ENCODE assay signal across 16 cellular contexts in genomic region chr12:116483959-116484699, GRCh38.
DNase-seq lines count a peak whose midpoint lies in the region; ATAC-seq and TF ChIP-seq lines count a peak whose summit lies in the region.
"Had no signal": no experiment of that assay in that cellular context is flagged by ENCODE, and none has a peak within 500 bp of the region (broad histone marks: within the 10 kb centered on the region; RNA-seq: fewer than 3 reads in every experiment).

No MANE protein-coding gene starts in this region.

- intact Hi-C loops in Right ventricle myocardium superior (cut with DNase I) = no loop called here
- intact Hi-C loops in left cardiac atrium (cut with DNase I) = no loop called here
- intact Hi-C loops in uterus (cut with DNase I; ENCODE audit: low total_unique reads) = no loop called here

- DNase-seq in Right ventricle myocardium superior = peak; percentile 54
- no peak for DNase-seq in left cardiac atrium
- DNase-seq in left kidney (ENCODE audit: low read depth, low spot score) = peak; percentile 55
- peak; percentile 57 to 68 for DNase-seq in uterus
- no peak for DNase-seq in NCI-H1092 (lab: John Stamatoyannopoulos, UW)
- DNase-seq in NCI-H2081 (lab: John Stamatoyannopoulos, UW) = no peak
- DNase-seq: CD4-positive, alpha-beta memory T cell; DND-41; GDM1; MV-4-11; NCI-H1436 treated with DMSO at 0.1 percent for 48 hours; NCI-H2081 treated with DMSO at 0.1 percent for 48 hours; NCI-H226; SHP77 had no signal

- H3K9me3 ChIP-seq in uterus = no peaks in the 10 kb centered on the region

- no peaks in the 10 kb centered on the region for H3K27me3 ChIP-seq in uterus

- ATAC-seq in Right ventricle myocardium superior (ENCODE audit: poor library complexity) (no peak), left cardiac atrium (no peak), SK-N-SH treated with all-trans-retinoic acid at 6 μM for 48 hours (peak; percentile 69)
- ATAC-seq: A549 had no signal

- no peaks in the 10 kb centered on the region for H3K4me1 ChIP-seq in uterus
- H3K4me1 ChIP-seq: A549 had no signal

- TF ChIP-seq CTCF in uterus (IDR thresholded peaks at IDR 0.05) = no peak

- peak overlapping the region; percentile 22 to 23 for H3K27ac ChIP-seq in uterus
- H3K27ac ChIP-seq: A549 had no signal

- H3K4me3 ChIP-seq in uterus = no peak overlapping the region
- H3K4me3 ChIP-seq: A549 had no signal

- H3K36me3 ChIP-seq in uterus = no peaks in the 10 kb centered on the region

- TF ChIP-seq POLR2A in uterus (IDR thresholded peaks at IDR 0.05) = no peak

TF ChIP-seq in SK-N-SH treated with all-trans-retinoic acid at 6 μM for 48 hours, 23 proteins besides CTCF, POLR2A, EP300 and RAD21:
- TF ChIP-seq ZNF8 (CRISPR knock-in tag; IDR thresholded peaks at IDR 0.05) (no peak), OSR1 (CRISPR knock-in tag; IDR thresholded peaks at IDR 0.05) (no peak), GLIS3 (CRISPR knock-in tag; IDR thresholded peaks at IDR 0.05) (no peak), BACH2 (CRISPR knock-in tag; IDR thresholded peaks at IDR 0.05; ENCODE audit: borderline replicate concordance) (no peak)
- TF ChIP-seq, protein P1, sequence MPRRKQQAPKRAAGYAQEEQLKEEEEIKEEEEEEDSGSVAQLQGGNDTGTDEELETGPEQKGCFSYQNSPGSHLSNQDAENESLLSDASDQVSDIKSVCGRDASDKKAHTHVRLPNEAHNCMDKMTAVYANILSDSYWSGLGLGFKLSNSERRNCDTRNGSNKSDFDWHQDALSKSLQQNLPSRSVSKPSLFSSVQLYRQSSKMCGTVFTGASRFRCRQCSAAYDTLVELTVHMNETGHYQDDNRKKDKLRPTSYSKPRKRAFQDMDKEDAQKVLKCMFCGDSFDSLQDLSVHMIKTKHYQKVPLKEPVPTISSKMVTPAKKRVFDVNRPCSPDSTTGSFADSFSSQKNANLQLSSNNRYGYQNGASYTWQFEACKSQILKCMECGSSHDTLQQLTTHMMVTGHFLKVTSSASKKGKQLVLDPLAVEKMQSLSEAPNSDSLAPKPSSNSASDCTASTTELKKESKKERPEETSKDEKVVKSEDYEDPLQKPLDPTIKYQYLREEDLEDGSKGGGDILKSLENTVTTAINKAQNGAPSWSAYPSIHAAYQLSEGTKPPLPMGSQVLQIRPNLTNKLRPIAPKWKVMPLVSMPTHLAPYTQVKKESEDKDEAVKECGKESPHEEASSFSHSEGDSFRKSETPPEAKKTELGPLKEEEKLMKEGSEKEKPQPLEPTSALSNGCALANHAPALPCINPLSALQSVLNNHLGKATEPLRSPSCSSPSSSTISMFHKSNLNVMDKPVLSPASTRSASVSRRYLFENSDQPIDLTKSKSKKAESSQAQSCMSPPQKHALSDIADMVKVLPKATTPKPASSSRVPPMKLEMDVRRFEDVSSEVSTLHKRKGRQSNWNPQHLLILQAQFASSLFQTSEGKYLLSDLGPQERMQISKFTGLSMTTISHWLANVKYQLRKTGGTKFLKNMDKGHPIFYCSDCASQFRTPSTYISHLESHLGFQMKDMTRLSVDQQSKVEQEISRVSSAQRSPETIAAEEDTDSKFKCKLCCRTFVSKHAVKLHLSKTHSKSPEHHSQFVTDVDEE (CRISPR knock-in tag; IDR thresholded peaks at IDR 0.05) = no peak
- TF ChIP-seq, protein P2, sequence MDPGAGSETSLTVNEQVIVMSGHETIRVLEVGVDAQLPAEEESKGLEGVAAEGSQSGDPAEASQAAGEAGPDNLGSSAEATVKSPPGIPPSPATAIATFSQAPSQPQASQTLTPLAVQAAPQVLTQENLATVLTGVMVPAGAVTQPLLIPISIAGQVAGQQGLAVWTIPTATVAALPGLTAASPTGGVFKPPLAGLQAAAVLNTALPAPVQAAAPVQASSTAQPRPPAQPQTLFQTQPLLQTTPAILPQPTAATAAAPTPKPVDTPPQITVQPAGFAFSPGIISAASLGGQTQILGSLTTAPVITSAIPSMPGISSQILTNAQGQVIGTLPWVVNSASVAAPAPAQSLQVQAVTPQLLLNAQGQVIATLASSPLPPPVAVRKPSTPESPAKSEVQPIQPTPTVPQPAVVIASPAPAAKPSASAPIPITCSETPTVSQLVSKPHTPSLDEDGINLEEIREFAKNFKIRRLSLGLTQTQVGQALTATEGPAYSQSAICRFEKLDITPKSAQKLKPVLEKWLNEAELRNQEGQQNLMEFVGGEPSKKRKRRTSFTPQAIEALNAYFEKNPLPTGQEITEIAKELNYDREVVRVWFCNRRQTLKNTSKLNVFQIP (CRISPR knock-in tag; IDR thresholded peaks at IDR 0.05; ENCODE audit: borderline replicate concordance, low read depth) = no peak

Comparison
In these comparisons a context has a peak if more than half of its experiments do, and no peak if none do; other contexts are left out.
1. DNase-seq: peak in Right ventricle myocardium superior (single experiment), left kidney (single experiment) and uterus (2 of 2); none in left cardiac atrium (single experiment), NCI-H1092 (single experiment) and NCI-H2081 (0 of 2).